12 cellular contexts compared by ENCODE assay signal in genomic region chr2:226699321-226699720, GRCh38.
DNase-seq lines count a peak whose midpoint lies in the region; ATAC-seq, FAIRE-seq and TF ChIP-seq lines count a peak whose summit lies in the region.
"Had no signal": no experiment of that assay in that cellular context is flagged by ENCODE, and none has a peak within 500 bp of the region (broad histone marks: within the 10 kb centered on the region; RNA-seq: fewer than 3 reads in every experiment).

No MANE protein-coding gene starts in this region.

- no peak for ATAC-seq in HG02885 (IDR thresholded peaks at IDR 0.05; ENCODE audit: poor library complexity, unreplicated experiment)

- H2AFZ ChIP-seq in hepatocyte: no peak overlapping the region
- H2AFZ ChIP-seq: parathyroid adenoma had no signal

- no peak overlapping the region for H3K4me2 ChIP-seq in hepatocyte

- DNase-seq in HK-2 (ENCODE audit: unreplicated experiment): peak; percentile 14
- peak; percentile 59 for DNase-seq in brain microvascular endothelial cell
- peak; percentile 30 for DNase-seq in hepatocyte (ENCODE audit: low spot score)
- peak; percentile 54 to 68 for DNase-seq in tibial artery
- DNase-seq in T-helper 9 cell: no peak
- DNase-seq in GM12891 (ENCODE audit: insufficient read length, low spot score): no peak
- no peak for DNase-seq in stimulated activated CD4-positive, alpha-beta T cell treated with anti-CD3 and anti-CD28 coated beads, Interleukin-2, amount 100 ng/mL, for 48 hours
- DNase-seq: NCI-H345 had no signal

- H3K9me3 ChIP-seq in hepatocyte (ENCODE audit: low read depth) (no peaks in the 10 kb centered on the region), tibial artery (no peaks in the 10 kb centered on the region)

- H3K4me1 ChIP-seq in hepatocyte (ENCODE audit: insufficient read depth) (peaks cover 4% of the 10 kb centered on the region), tibial artery (no peaks in the 10 kb centered on the region)
- H3K4me1 ChIP-seq: parathyroid adenoma had no signal

- H3K4me3 ChIP-seq in brain microvascular endothelial cell (ENCODE audit: low read depth, low read length) (no peak overlapping the region), hepatocyte (no peak overlapping the region), tibial artery (no peak overlapping the region)
- H3K4me3 ChIP-seq: dorsolateral prefrontal cortex had no signal

- intact Hi-C loops in tibial artery (cut with DNase I; ENCODE audit: low total_unique reads): no loop called here

- H3K79me2 ChIP-seq in hepatocyte: no peaks in the 10 kb centered on the region
- H3K79me2 ChIP-seq: parathyroid adenoma had no signal

- WGBS in hepatocyte (ENCODE audit: low lambda C conversion rate, missing lambda C conversion rate): 68% methylated on average over 2 of the region's 2 CpGs

- FAIRE-seq in GM12891 (lab: Jason Lieb, UNC): no peak
- FAIRE-seq: G401.6 had no signal

- TF ChIP-seq CTCF in brain microvascular endothelial cell (IDR thresholded peaks at IDR 0.05; ENCODE audit: low read depth, low read length, missing control alignments): peak; percentile 46
- TF ChIP-seq CTCF in hepatocyte (IDR thresholded peaks at IDR 0.05; ENCODE audit: poor library complexity): no peak
- TF ChIP-seq CTCF in tibial artery (IDR thresholded peaks at IDR 0.05): no peak

- TF ChIP-seq POLR2A in GM12891 (IDR thresholded peaks at IDR 0.05; ENCODE audit: low read depth, low read length): no peak

- no peaks in the 10 kb centered on the region for H3K36me3 ChIP-seq in brain microvascular endothelial cell (replicated peaks)
- no peaks in the 10 kb centered on the region for H3K36me3 ChIP-seq in hepatocyte (replicated peaks; ENCODE audit: insufficient read depth, low read depth)
- H3K36me3 ChIP-seq in tibial artery: no peaks in the 10 kb centered on the region

- no peaks in the 10 kb centered on the region for H4K20me1 ChIP-seq in hepatocyte (ENCODE audit: insufficient read depth, poor library complexity, severe bottlenecking)

- no peak overlapping the region for H3K27ac ChIP-seq in brain microvascular endothelial cell
- H3K27ac ChIP-seq in hepatocyte: no peak overlapping the region
- no peak overlapping the region for H3K27ac ChIP-seq in tibial artery
- H3K27ac ChIP-seq: dorsolateral prefrontal cortex, parathyroid adenoma had no signal

- no peaks in the 10 kb centered on the region for H3K9me2 ChIP-seq in hepatocyte (replicated peaks; ENCODE audit: insufficient read depth)

- H3K27me3 ChIP-seq in brain microvascular endothelial cell (replicated peaks) (no peaks in the 10 kb centered on the region), hepatocyte (no peaks in the 10 kb centered on the region), tibial artery (no peaks in the 10 kb centered on the region)

- in situ Hi-C loops in brain microvascular endothelial cell (cut with HindIII; ENCODE audit: low pct_ligation_motif_present, low sequenced_read_pairs): no loop called here

TF ChIP-seq in GM12891, 5 proteins besides CTCF, POLR2A, EP300 and RAD21:
- TF ChIP-seq POLR2AphosphoS5 (IDR thresholded peaks at IDR 0.05; ENCODE audit: low read depth, low read length) (no peak), POU2F2 (IDR thresholded peaks at IDR 0.05; ENCODE audit: low read depth, low read length) (no peak), TAF1 (IDR thresholded peaks at IDR 0.05; ENCODE audit: low read depth, low read length) (no peak)
TF ChIP-seq in GM12891: peak in this region for 0.

Comparison
In these comparisons a context has a peak if more than half of its experiments do, and no peak if none do; other contexts are left out.
1. DNase-seq: peak in HK-2 (single experiment), brain microvascular endothelial cell (single experiment), hepatocyte (single experiment) and tibial artery (2 of 2); none in T-helper 9 cell (single experiment), GM12891 (single experiment) and stimulated activated CD4-positive, alpha-beta T cell treated with anti-CD3 and anti-CD28 coated beads, Interleukin-2, amount 100 ng/mL, for 48 hours (0 of 2).